In the genomic region with DNA sequence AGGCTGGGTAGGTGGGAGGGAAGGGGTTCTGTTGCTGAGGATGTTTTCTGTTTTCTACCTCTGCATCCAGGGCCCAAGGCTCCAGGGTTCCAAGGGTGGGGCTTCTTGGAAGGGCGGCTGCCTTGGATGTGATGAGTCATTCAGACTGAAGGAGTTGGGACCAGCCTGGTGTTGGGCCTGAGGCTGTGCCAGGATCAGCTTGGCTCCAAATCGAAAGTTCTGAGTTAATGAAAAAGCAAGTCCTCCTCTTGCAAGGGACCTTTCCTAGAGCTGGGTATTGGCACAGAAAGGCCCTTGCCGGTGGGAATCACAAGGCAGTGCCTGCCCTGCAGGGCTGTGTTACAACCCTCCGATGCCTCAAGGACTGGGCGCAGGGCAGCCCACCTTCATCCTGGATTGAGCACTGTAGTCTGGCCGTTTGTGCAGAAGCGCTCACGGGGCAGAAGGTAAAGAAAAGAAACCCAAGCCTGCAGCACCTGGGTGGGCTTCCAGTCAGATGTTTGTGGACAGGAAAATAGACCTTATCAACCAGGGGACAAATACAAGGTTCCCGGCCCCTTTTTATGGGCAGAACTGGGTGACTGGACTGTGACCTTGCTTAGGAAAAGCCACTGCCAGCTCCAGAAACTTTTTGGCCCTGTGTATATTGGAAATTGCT, we compare ENCODE assay signal across 8 cellular contexts. TPM values are rescaled to one million over a fixed set of nuclear protein-coding genes. Genes with fewer than 3 reads are reported as not detected.
DNase-seq lines count a peak whose midpoint lies in the region; ATAC-seq, FAIRE-seq and TF ChIP-seq lines count a peak whose summit lies in the region.

No MANE protein-coding gene starts in this region.

- H3K4me1 ChIP-seq in mammary epithelial cell (ENCODE audit: insufficient read depth, low read length): peaks cover 73% of the 10 kb centered on the region
- peaks cover 97% of the 10 kb centered on the region for H3K4me1 ChIP-seq in HepG2 (ENCODE audit: insufficient read depth, low read length)
- peaks cover 0 to 74% (median 34%) of the 10 kb centered on the region in 4 donors for H3K4me1 ChIP-seq in tibial nerve

- H3K9me3 ChIP-seq in mammary epithelial cell (replicated peaks; ENCODE audit: insufficient read depth, low read length): no peaks in the 10 kb centered on the region
- no peaks in the 10 kb centered on the region for H3K9me3 ChIP-seq in HepG2 (ENCODE audit: low read length)
- H3K9me3 ChIP-seq in tibial nerve: no peaks in the 10 kb centered on the region

- H3K4me2 ChIP-seq in mammary epithelial cell (ENCODE audit: insufficient read depth, low read depth, low read length): peak overlapping the region; percentile 93
- H3K4me2 ChIP-seq in HepG2 (ENCODE audit: low read depth, low read length): peak overlapping the region; percentile 50

- TF ChIP-seq POLR2A in HepG2 (IDR thresholded peaks at IDR 0.05; ENCODE audit: insufficient read depth in 1 of 2, low read depth in 2 of 2, low read length in 2 of 2): no peak
- no peak for TF ChIP-seq POLR2A in tibial nerve (IDR thresholded peaks at IDR 0.05)

- H2AFZ ChIP-seq in mammary epithelial cell (ENCODE audit: low read depth, low read length) (peak overlapping the region; percentile 34), HepG2 (ENCODE audit: low read length) (no peak overlapping the region)

- CTCF ChIA-PET in mammary epithelial cell (lab: Charles Lee; ENCODE audit: low non-redundant PET): no interaction called here
- CTCF ChIA-PET in HepG2 (lab: Yijun Ruan, JAX; ENCODE audit: low intra/inter-chr PET ratio, low total read pairs): no interaction called here

- TF ChIP-seq CTCF in mammary epithelial cell (conservative IDR thresholded peaks at IDR 0.05 in 1 of 2, IDR thresholded peaks at IDR 0.05 in 1 of 2; ENCODE audit: extremely low read depth in 1 of 2, insufficient read depth in 1 of 2, low read depth in 1 of 2, low read length in 2 of 2): no peak
- TF ChIP-seq CTCF in HepG2 (CRISPR knock-in tag; IDR thresholded peaks at IDR 0.05): no peak
- TF ChIP-seq CTCF in tibial nerve (IDR thresholded peaks at IDR 0.05): no peak

- dilution Hi-C loops in mammary epithelial cell (cut with HindIII; ENCODE audit: low sequenced_read_pairs): no loop called here

- H3K79me2 ChIP-seq in mammary epithelial cell (ENCODE audit: insufficient read depth, low read length) (peaks cover 9% of the 10 kb centered on the region), HepG2 (ENCODE audit: insufficient read depth, low read length) (peaks cover 14% of the 10 kb centered on the region)

- H3K27me3 ChIP-seq in mammary epithelial cell (ENCODE audit: insufficient read depth, low read length) (no peaks in the 10 kb centered on the region), HepG2 (ENCODE audit: control insufficient read depth in 1 of 2, insufficient read depth in 2 of 2, low read length in 2 of 2) (no peaks in the 10 kb centered on the region), tibial nerve (no peaks in the 10 kb centered on the region)

- no TSS peak for BruUV-seq in mammary epithelial cell (replicated peaks; lab: Mats Ljungman, UMichigan)
- no TSS peak for BruUV-seq in HepG2 (replicated peaks; lab: Mats Ljungman, UMichigan)

- no peaks in the 10 kb centered on the region for H3K36me3 ChIP-seq in mammary epithelial cell (ENCODE audit: insufficient read depth, low read length)
- H3K36me3 ChIP-seq in HepG2 (replicated peaks in 1 of 2; ENCODE audit: control insufficient read depth in 1 of 2, insufficient read depth in 2 of 2, low read length in 2 of 2): no peaks in the 10 kb centered on the region; a peak in 1 of 5 replicates
- no peaks in the 10 kb centered on the region for H3K36me3 ChIP-seq in tibial nerve

- in situ Hi-C loops in mammary epithelial cell (cut with MboI; ENCODE audit: low sequenced_read_pairs in 2 of 2): no loop called here
- in situ Hi-C loops in HepG2 (cut with HindIII; ENCODE audit: extremely low pct_ligation_motif_present, low pct_unique_long_range_greater_than_20kb): no loop called here

- TF ChIP-seq EP300 in HepG2 (IDR thresholded peaks at IDR 0.05; ENCODE audit: low read depth in 2 of 2, low read length in 2 of 2) (no peak), HepG2 (CRISPR knock-in tag; IDR thresholded peaks at IDR 0.05; ENCODE audit: borderline replicate concordance) (no peak), tibial nerve (IDR thresholded peaks at IDR 0.05) (no peak)

- POLR2A ChIA-PET in HepG2 (lab: Yijun Ruan, JAX): interaction anchor here (0.7 to 1.1 kb wide), 3 partner anchors 15 to 377 kb away, joined by 3 read pairs; no protein-coding TSS in a partner anchor

- DNase-seq in HTR-8/SVneo (ENCODE audit: insufficient read length, low spot score) (peak; percentile 79), mammary epithelial cell (peak; percentile 86), HepG2 (ENCODE audit: low spot score) (no peak), tibial nerve (ENCODE audit: low spot score in 2 of 2) (peak; percentile 53 to 55), NCI-H1105 (lab: John Stamatoyannopoulos, UW) (no peak)
- DNase-seq in activated effector memory CD4-positive, alpha-beta T cell treated with Interleukin-2 at 50 U/mL for 16 hours: no peak
- no peak for DNase-seq in stimulated activated CD4-positive, alpha-beta T cell treated with anti-CD3 and anti-CD28 coated beads, Interleukin-12 subunit alpha, Interleukin-12 subunit beta, amount 100 ng/mL, for 4 hours

- ATAC-seq in HepG2 (no peak), HG02852 (IDR thresholded peaks at IDR 0.05; ENCODE audit: unreplicated experiment) (no peak)

- FAIRE-seq in HTR-8/SVneo (lab: Jason Lieb, UNC) (no peak), HepG2 (lab: Jason Lieb, UNC) (no peak)

- 5% methylated on average over 8 of the region's 9 CpGs for WGBS in mammary epithelial cell (ENCODE audit: low coverage, missing lambda C conversion rate)
- WGBS in HepG2 (ENCODE audit: low lambda C conversion rate): 79% methylated on average over 9 of the region's 9 CpGs
- 73 to 74% methylated on average over 8 to 9 of the region's 9 CpGs for WGBS in tibial nerve, 2 donors

- H4K20me1 ChIP-seq in mammary epithelial cell (ENCODE audit: insufficient read depth, low read length): no peaks in the 10 kb centered on the region
- H4K20me1 ChIP-seq in HepG2 (ENCODE audit: insufficient read depth, low read length): no peaks in the 10 kb centered on the region

- H3K27ac ChIP-seq in mammary epithelial cell (ENCODE audit: insufficient read depth, low read depth, low read length) (peak overlapping the region; percentile 99), HepG2 (ENCODE audit: extremely low read length, insufficient read depth, low read length) (peak overlapping the region; percentile 92), tibial nerve (peak overlapping the region; percentile 42 to 83 (median 66))

- H3K9ac ChIP-seq in mammary epithelial cell (ENCODE audit: insufficient read depth, low read length) (peak overlapping the region; percentile 87), HepG2 (ENCODE audit: insufficient read depth, low read depth, low read length) (peak overlapping the region; percentile 55)

- H3K4me3 ChIP-seq in mammary epithelial cell (replicated peaks in 1 of 3; ENCODE audit: insufficient read depth in 1 of 3, low read depth in 2 of 3, low read length in 3 of 3): peak overlapping the region; percentile 10 to 44 (median 11)
- H3K4me3 ChIP-seq in HepG2 (replicated peaks in 1 of 3; ENCODE audit: insufficient read depth in 1 of 3, low read depth in 2 of 3, low read length in 3 of 3): no peak overlapping the region
- no peak overlapping the region for H3K4me3 ChIP-seq in tibial nerve

- no peak for TF ChIP-seq RAD21 in HepG2 (CRISPR knock-in tag; IDR thresholded peaks at IDR 0.05)

- intact Hi-C loops in mammary epithelial cell (cut with micrococcal nuclease) (no loop called here), HepG2 (cut with micrococcal nuclease; ENCODE audit: unreplicated experiment) (loop anchor here (1.0 to 2.0 kb wide), 2 partner anchors 13 to 53 kb away; a partner anchor contains a TSS)

RNA-seq across cellular contexts. Expression of a gene that starts 27.1 kb away (rescaled TPM):
- total RNA-seq in mammary epithelial cell (10 to 100 TPM; 26.3 to 32.5 TPM), HepG2 (2016; rRNA removed; fragmentation: Illumina TruSeq; extraction: Trizol) (21.0 and 24.0 TPM in 2 replicates), tibial nerve (10 to 100 TPM; 37.4 to 59.8 (median 51.7) TPM)
- polyA plus RNA-seq in mammary epithelial cell (22.8 TPM), HepG2 (2011; rRNA removed) (23.7 and 25.2 TPM in 2 replicates)
- polyA minus RNA-seq in mammary epithelial cell: 72.9 TPM
- 8.3 and 8.9 TPM in 2 replicates for total RNA-seq in HepG2 (2016; cell fraction: cytosol; rRNA removed; fragmentation: Illumina TruSeq; extraction: Trizol; ENCODE audit: low read depth)
- total RNA-seq in HepG2 (2016; cell fraction: insoluble cytoplasmic fraction; rRNA removed; fragmentation: Illumina TruSeq; extraction: Trizol): 17.8 and 24.5 TPM in 2 replicates
- total RNA-seq in HepG2 (2016; cell fraction: membrane; rRNA removed; fragmentation: Illumina TruSeq; extraction: Trizol): 18.3 and 18.8 TPM in 2 replicates
- 28.5 and 28.8 TPM in 2 replicates for total RNA-seq in HepG2 (2016; cell fraction: nucleus; rRNA removed; fragmentation: Illumina TruSeq; extraction: Trizol)
- polyA plus RNA-seq in HepG2 (2011; cell fraction: cytosol; rRNA removed): 16.5 and 24.2 TPM in 2 replicates
- polyA plus RNA-seq in HepG2 (2011; cell fraction: nucleus; rRNA removed): 65.7 and 80.5 TPM in 2 replicates
- 20.4 and 24.1 TPM in 2 replicates for polyA plus RNA-seq in HepG2 (2012)
- polyA plus RNA-seq in HepG2 (2016; cell fraction: cytosol; fragmentation: Illumina TruSeq; extraction: Trizol; ENCODE audit: low read depth): 5.7 and 5.8 TPM in 2 replicates
- polyA plus RNA-seq in HepG2 (2016; cell fraction: insoluble cytoplasmic fraction; fragmentation: Illumina TruSeq; extraction: Trizol; ENCODE audit: low read depth): 19.1 and 24.2 TPM in 2 replicates
- 11.6 and 14.8 TPM in 2 replicates for polyA plus RNA-seq in HepG2 (2016; cell fraction: membrane; fragmentation: Illumina TruSeq; extraction: Trizol; ENCODE audit: low read depth)
- 29.2 and 31.6 TPM in 2 replicates for polyA plus RNA-seq in HepG2 (2016; cell fraction: nucleus; fragmentation: Illumina TruSeq; extraction: Trizol; ENCODE audit: insufficient read depth, low read depth)
- polyA minus RNA-seq in HepG2 (2011; rRNA and poly(A)+ RNA removed; ENCODE audit: low replicate concordance): 25.8 and 60.0 TPM in 2 replicates
- 12.9 and 13.4 TPM in 2 replicates for polyA minus RNA-seq in HepG2 (2011; cell fraction: cytosol; rRNA and poly(A)+ RNA removed)
- 37.9 and 48.2 TPM in 2 replicates for polyA minus RNA-seq in HepG2 (2011; cell fraction: nucleus; rRNA and poly(A)+ RNA removed)

RNA-seq across cellular contexts. Expression of a gene that starts 52.5 kb away (rescaled TPM):
- 10 to 100 TPM; 77.7 to 89.2 TPM for total RNA-seq in mammary epithelial cell
- 66.6 TPM for polyA plus RNA-seq in mammary epithelial cell
- polyA minus RNA-seq in mammary epithelial cell: 48.8 TPM
- 191 and 232 TPM in 2 replicates for total RNA-seq in HepG2 (2016; rRNA removed; fragmentation: Illumina TruSeq; extraction: Trizol)
- 20.4 and 23.3 TPM in 2 replicates for total RNA-seq in HepG2 (2016; cell fraction: cytosol; rRNA removed; fragmentation: Illumina TruSeq; extraction: Trizol; ENCODE audit: low read depth)
- total RNA-seq in HepG2 (2016; cell fraction: insoluble cytoplasmic fraction; rRNA removed; fragmentation: Illumina TruSeq; extraction: Trizol): 188 and 227 TPM in 2 replicates
- total RNA-seq in HepG2 (2016; cell fraction: membrane; rRNA removed; fragmentation: Illumina TruSeq; extraction: Trizol): 73.2 and 79.2 TPM in 2 replicates
- 172 and 204 TPM in 2 replicates for total RNA-seq in HepG2 (2016; cell fraction: nucleus; rRNA removed; fragmentation: Illumina TruSeq; extraction: Trizol)
- polyA plus RNA-seq in HepG2 (2011; rRNA removed): 170 and 183 TPM in 2 replicates
- polyA plus RNA-seq in HepG2 (2011; cell fraction: cytosol; rRNA removed): 120 and 161 TPM in 2 replicates
- 48.7 and 68.4 TPM in 2 replicates for polyA plus RNA-seq in HepG2 (2011; cell fraction: nucleus; rRNA removed)
- polyA plus RNA-seq in HepG2 (2012): 135 and 170 TPM in 2 replicates
- polyA plus RNA-seq in HepG2 (2016; cell fraction: cytosol; fragmentation: Illumina TruSeq; extraction: Trizol; ENCODE audit: low read depth): 30.7 and 36.6 TPM in 2 replicates
- 146 TPM in 2 replicates for polyA plus RNA-seq in HepG2 (2016; cell fraction: insoluble cytoplasmic fraction; fragmentation: Illumina TruSeq; extraction: Trizol; ENCODE audit: low read depth)
- 43.2 and 44.0 TPM in 2 replicates for polyA plus RNA-seq in HepG2 (2016; cell fraction: membrane; fragmentation: Illumina TruSeq; extraction: Trizol; ENCODE audit: low read depth)
- polyA plus RNA-seq in HepG2 (2016; cell fraction: nucleus; fragmentation: Illumina TruSeq; extraction: Trizol; ENCODE audit: insufficient read depth, low read depth): 201 and 204 TPM in 2 replicates
- polyA minus RNA-seq in HepG2 (2011; rRNA and poly(A)+ RNA removed; ENCODE audit: low replicate concordance): 95.6 and 263 TPM in 2 replicates
- polyA minus RNA-seq in HepG2 (2011; cell fraction: cytosol; rRNA and poly(A)+ RNA removed): 122 and 129 TPM in 2 replicates
- 66.2 and 98.2 TPM in 2 replicates for polyA minus RNA-seq in HepG2 (2011; cell fraction: nucleus; rRNA and poly(A)+ RNA removed)
- total RNA-seq in tibial nerve: 100 to 1,000 TPM in 1 of 4 donors, 10 to 100 TPM in 3; 49.2 to 111 (median 56.0) TPM

Comparison
In these comparisons a context has a peak if more than half of its experiments do, and no peak if none do; other contexts are left out.
1. DNase-seq: peak in HTR-8/SVneo (single experiment), mammary epithelial cell (single experiment) and tibial nerve (2 of 2); none in HepG2 (single experiment), activated effector memory CD4-positive, alpha-beta T cell treated with Interleukin-2 at 50 U/mL for 16 hours (single experiment), stimulated activated CD4-positive, alpha-beta T cell treated with anti-CD3 and anti-CD28 coated beads, Interleukin-12 subunit alpha, Interleukin-12 subunit beta, amount 100 ng/mL, for 4 hours (single experiment) and NCI-H1105 (single experiment).
2. H3K4me3 ChIP-seq: peak in mammary epithelial cell (3 of 3); none in HepG2 (0 of 3) and tibial nerve (0 of 4).
3. Peak in every context shown above with its lines, with median percentiles within 50 percentile points of each other: H3K27ac ChIP-seq.